ENCODE assay signal across 9 cellular contexts in the genomic region with DNA sequence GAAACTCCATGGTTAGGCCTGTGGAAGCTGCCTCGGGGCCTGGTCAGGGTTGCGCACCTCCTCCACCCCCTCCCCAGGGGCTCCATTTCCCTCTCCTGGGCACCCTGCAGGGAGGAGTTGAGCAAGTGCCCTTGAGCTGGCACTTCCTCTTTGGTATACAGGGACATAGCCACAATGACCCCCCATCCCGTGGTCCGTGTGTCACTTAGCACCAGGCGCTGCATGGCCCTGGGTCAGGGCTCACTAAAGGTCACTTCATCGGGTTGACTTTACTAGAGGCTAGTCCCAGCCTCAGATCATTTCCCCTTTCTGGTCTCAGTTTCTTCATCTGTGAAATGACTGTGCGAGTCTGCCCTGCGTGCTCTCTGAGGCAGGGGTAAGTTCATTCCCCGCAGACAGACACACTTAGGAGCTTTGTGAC. TPM values are rescaled to one million over a fixed set of nuclear protein-coding genes. Genes with fewer than 3 reads are reported as not detected.
DNase-seq lines count a peak whose midpoint lies in the region; ATAC-seq and TF ChIP-seq lines count a peak whose summit lies in the region.
"Had no signal": no experiment of that assay in that cellular context is flagged by ENCODE, and none has a peak within 500 bp of the region (broad histone marks: within the 10 kb centered on the region; RNA-seq: fewer than 3 reads in every experiment).

No MANE protein-coding gene starts in this region.

- ATAC-seq in Right ventricle myocardium inferior = no peak
- no peak for ATAC-seq in left cardiac atrium
- ATAC-seq in HG03439 (IDR thresholded peaks at IDR 0.05; ENCODE audit: unreplicated experiment) = peak; percentile 34
- ATAC-seq in effector memory CD8-positive, alpha-beta T cell (replicated peaks) = no peak

- H3K4me1 Mint-ChIP-seq in effector memory CD8-positive, alpha-beta T cell (ENCODE audit: low read depth in 2 of 2) = peaks cover 45 to 46% of the 10 kb centered on the region in 2 donors

- peak overlapping the region; percentile 74 to 79 for H3K27ac Mint-ChIP-seq in effector memory CD8-positive, alpha-beta T cell

- peak overlapping the region; percentile 95 for H3K27ac ChIP-seq in vagina

- TF ChIP-seq CTCF in vagina (IDR thresholded peaks at IDR 0.05) = no peak

- H3K4me3 ChIP-seq in vagina (no peak overlapping the region), HAP-1 (no peak overlapping the region)

- in situ Hi-C loops in HAP-1 (cut with MboI; ENCODE audit: low sequenced_read_pairs) = no loop called here

- H3K4me3 Mint-ChIP-seq in effector memory CD8-positive, alpha-beta T cell = no peak overlapping the region

- TF ChIP-seq POLR2A in vagina (IDR thresholded peaks at IDR 0.05) = no peak

- no peaks in the 10 kb centered on the region for H3K9me3 Mint-ChIP-seq in effector memory CD8-positive, alpha-beta T cell

- H3K9me3 ChIP-seq in vagina (no peaks in the 10 kb centered on the region), HAP-1 (no peaks in the 10 kb centered on the region)

- H3K27me3 ChIP-seq in vagina (no peaks in the 10 kb centered on the region), HAP-1 (ENCODE audit: low read depth) (no peaks in the 10 kb centered on the region)

- H3K36me3 ChIP-seq in vagina (no peaks in the 10 kb centered on the region), HAP-1 (replicated peaks) (no peaks in the 10 kb centered on the region)

- intact Hi-C loops in Right ventricle myocardium inferior (cut with DNase I) = no loop called here
- intact Hi-C loops in left cardiac atrium (cut with DNase I) = no loop called here
- intact Hi-C loops in vagina (cut with DNase I) = no loop called here

- H3K4me1 ChIP-seq in vagina (peaks cover 95% of the 10 kb centered on the region), HAP-1 (peaks cover 11% of the 10 kb centered on the region)

- DNase-seq in Right ventricle myocardium inferior (ENCODE audit: missing footprints) (peak; percentile 77), left cardiac atrium (no peak), vagina (ENCODE audit: extremely low spot score in 2 of 2) (no peak), HAP-1 (ENCODE audit: low spot score in 2 of 2) (no peak), NCI-H1417 treated with DMSO at 0.1 percent for 48 hours (lab: John Stamatoyannopoulos, UW) (no peak)
- DNase-seq in effector memory CD8-positive, alpha-beta T cell = no peak
- no peak for DNase-seq in stimulated activated CD8-positive, alpha-beta memory T cell treated with anti-CD3 and anti-CD28 coated beads, Interleukin-4, amount 100 ng/mL, for 48 hours
- DNase-seq: Karpas-422 had no signal

- H3K27me3 Mint-ChIP-seq in effector memory CD8-positive, alpha-beta T cell = no peaks in the 10 kb centered on the region

- peaks cover 3% of the 10 kb centered on the region for H3K36me3 Mint-ChIP-seq in effector memory CD8-positive, alpha-beta T cell (ENCODE audit: insufficient read depth)

RNA-seq across cellular contexts. Expression of gene CXXC5, which starts 16.1 kb away (rescaled TPM):
- total RNA-seq in Right ventricle myocardium inferior = 74.1 TPM
- total RNA-seq in left cardiac atrium = 10 to 100 TPM; 33.4 to 44.1 TPM
- total RNA-seq in vagina = 51.8 TPM
